In genomic region chrX:45731448-45731847, GRCh38 we compare ENCODE assay signal across 2 cellular contexts.
TF ChIP-seq lines count a peak whose summit lies in the region.

No MANE protein-coding gene starts in this region.

TF ChIP-seq in A549, 52 proteins besides CTCF, POLR2A, EP300 and RAD21 (continued from another document):
- TF ChIP-seq REST (IDR thresholded peaks at IDR 0.05) (no peak), RCOR1 (IDR thresholded peaks at IDR 0.05; ENCODE audit: low read depth, low read length) (no peak), CBX2 (IDR thresholded peaks at IDR 0.05; ENCODE audit: borderline replicate concordance, low read depth) (no peak), EHMT2 (IDR thresholded peaks at IDR 0.05; ENCODE audit: low read depth) (no peak), USF2 (IDR thresholded peaks at IDR 0.05) (no peak), HEYL (CRISPR knock-in tag; IDR thresholded peaks at IDR 0.05) (no peak), HDAC2 (IDR thresholded peaks at IDR 0.05) (no peak), ZFP36 (IDR thresholded peaks at IDR 0.05; ENCODE audit: borderline replicate concordance, partially characterized antibody) (no peak), HMGXB4 (CRISPR knock-in tag; IDR thresholded peaks at IDR 0.05; ENCODE audit: borderline replicate concordance) (no peak), BHLHE40 (IDR thresholded peaks at IDR 0.05; ENCODE audit: low read depth, low read length) (no peak), KDM1A (IDR thresholded peaks at IDR 0.05; ENCODE audit: low read depth) (no peak), EHF (CRISPR knock-in tag; IDR thresholded peaks at IDR 0.05) (no peak), CHD2 (IDR thresholded peaks at IDR 0.05; ENCODE audit: low read length, partially characterized antibody) (no peak)
- TF ChIP-seq, protein P1, sequence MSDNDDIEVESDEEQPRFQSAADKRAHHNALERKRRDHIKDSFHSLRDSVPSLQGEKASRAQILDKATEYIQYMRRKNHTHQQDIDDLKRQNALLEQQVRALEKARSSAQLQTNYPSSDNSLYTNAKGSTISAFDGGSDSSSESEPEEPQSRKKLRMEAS (IDR thresholded peaks at IDR 0.05): no peak
- TF ChIP-seq, protein P2, sequence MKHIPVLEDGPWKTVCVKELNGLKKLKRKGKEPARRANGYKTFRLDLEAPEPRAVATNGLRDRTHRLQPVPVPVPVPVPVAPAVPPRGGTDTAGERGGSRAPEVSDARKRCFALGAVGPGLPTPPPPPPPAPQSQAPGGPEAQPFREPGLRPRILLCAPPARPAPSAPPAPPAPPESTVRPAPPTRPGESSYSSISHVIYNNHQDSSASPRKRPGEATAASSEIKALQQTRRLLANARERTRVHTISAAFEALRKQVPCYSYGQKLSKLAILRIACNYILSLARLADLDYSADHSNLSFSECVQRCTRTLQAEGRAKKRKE (CRISPR knock-in tag; IDR thresholded peaks at IDR 0.05; ENCODE audit: low read depth): no peak
- TF ChIP-seq, protein P3, sequence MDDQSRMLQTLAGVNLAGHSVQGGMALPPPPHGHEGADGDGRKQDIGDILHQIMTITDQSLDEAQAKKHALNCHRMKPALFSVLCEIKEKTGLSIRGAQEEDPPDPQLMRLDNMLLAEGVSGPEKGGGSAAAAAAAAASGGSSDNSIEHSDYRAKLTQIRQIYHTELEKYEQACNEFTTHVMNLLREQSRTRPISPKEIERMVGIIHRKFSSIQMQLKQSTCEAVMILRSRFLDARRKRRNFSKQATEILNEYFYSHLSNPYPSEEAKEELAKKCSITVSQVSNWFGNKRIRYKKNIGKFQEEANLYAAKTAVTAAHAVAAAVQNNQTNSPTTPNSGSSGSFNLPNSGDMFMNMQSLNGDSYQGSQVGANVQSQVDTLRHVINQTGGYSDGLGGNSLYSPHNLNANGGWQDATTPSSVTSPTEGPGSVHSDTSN (IDR thresholded peaks at IDR 0.05): no peak
- TF ChIP-seq, protein P4, sequence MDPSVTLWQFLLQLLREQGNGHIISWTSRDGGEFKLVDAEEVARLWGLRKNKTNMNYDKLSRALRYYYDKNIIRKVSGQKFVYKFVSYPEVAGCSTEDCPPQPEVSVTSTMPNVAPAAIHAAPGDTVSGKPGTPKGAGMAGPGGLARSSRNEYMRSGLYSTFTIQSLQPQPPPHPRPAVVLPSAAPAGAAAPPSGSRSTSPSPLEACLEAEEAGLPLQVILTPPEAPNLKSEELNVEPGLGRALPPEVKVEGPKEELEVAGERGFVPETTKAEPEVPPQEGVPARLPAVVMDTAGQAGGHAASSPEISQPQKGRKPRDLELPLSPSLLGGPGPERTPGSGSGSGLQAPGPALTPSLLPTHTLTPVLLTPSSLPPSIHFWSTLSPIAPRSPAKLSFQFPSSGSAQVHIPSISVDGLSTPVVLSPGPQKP (IDR thresholded peaks at IDR 0.05; ENCODE audit: low read depth, low read length): no peak

TF ChIP-seq in SK-N-SH, 30 proteins besides CTCF, POLR2A, EP300 and RAD21 (continued from another document):
- TF ChIP-seq USF1 (IDR thresholded peaks at IDR 0.05; ENCODE audit: borderline replicate concordance, low read depth) (no peak), TAF1 (IDR thresholded peaks at IDR 0.05; ENCODE audit: borderline replicate concordance, low read depth, low read length) (peak; percentile 63)
